9 cellular contexts compared by ENCODE assay signal in genomic region chr6:47310131-47310480, GRCh38. TPM values are rescaled to one million over a fixed set of nuclear protein-coding genes. Genes with fewer than 3 reads are reported as not detected.
A peak's percentile ranks its signal among the peaks of the same experiment; 100 is the strongest.
DNase-seq lines count a peak whose midpoint lies in the region; ATAC-seq and TF ChIP-seq lines count a peak whose summit lies in the region.
"Had no signal": no experiment of that assay in that cellular context is flagged by ENCODE, and none has a peak within 500 bp of the region (broad histone marks: within the 10 kb centered on the region; RNA-seq: fewer than 3 reads in every experiment).

No MANE protein-coding gene starts in this region.

- H3K4me1 Mint-ChIP-seq in brain = peaks cover 38% of the 10 kb centered on the region

- peak overlapping the region; percentile 83 to 97 (median 85) for H3K4me3 Mint-ChIP-seq in brain

- peak overlapping the region; percentile 96 for H3K4me2 ChIP-seq in osteoblast (ENCODE audit: insufficient read depth, low read length)

- no peak for DNase-seq in osteoblast (ENCODE audit: insufficient read length, low spot score, missing footprints)
- no peak for DNase-seq in NCI-H748 treated with DMSO at 0.1 percent for 48 hours (lab: John Stamatoyannopoulos, UW)
- DNase-seq in activated CD4-positive, CD25-positive, alpha-beta regulatory T cell treated with anti-CD3 and anti-CD28 coated beads, Interleukin-2, amount 50 U/mL, for 72 hours = no peak

- H3K36me3 Mint-ChIP-seq in brain = no peaks in the 10 kb centered on the region

- H3K79me2 ChIP-seq in osteoblast (ENCODE audit: insufficient read depth, low read length) = no peaks in the 10 kb centered on the region

- H3K4me1 ChIP-seq in HUES48 (ENCODE audit: control insufficient read depth, insufficient read depth, low read length) = peaks cover 26% of the 10 kb centered on the region
- H3K4me1 ChIP-seq in osteoblast (ENCODE audit: insufficient read depth, low read length) = peaks cover 7% of the 10 kb centered on the region

- H3K9ac ChIP-seq in HUES48 (ENCODE audit: low read depth, low read length) = no peak overlapping the region

- H3K27me3 ChIP-seq in HUES48 (ENCODE audit: control insufficient read depth, insufficient read depth, low read length) = no peaks in the 10 kb centered on the region
- H3K27me3 ChIP-seq in osteoblast (ENCODE audit: insufficient read depth, low read length) = peaks cover 33% of the 10 kb centered on the region

- H3K4me3 ChIP-seq in HUES48 (ENCODE audit: low read depth, low read length) (peak overlapping the region; percentile 92), osteoblast (ENCODE audit: insufficient read depth, low read length) (peak overlapping the region; percentile 79)

- H3K9me3 Mint-ChIP-seq in brain = peaks cover 0 to 3% (median 0%) of the 10 kb centered on the region in 5 experiments

- H3K9me3 ChIP-seq in HUES48 (ENCODE audit: control insufficient read depth, insufficient read depth, low read length) = no peaks in the 10 kb centered on the region
- no peaks in the 10 kb centered on the region for H3K9me3 ChIP-seq in osteoblast (ENCODE audit: low read depth, low read length)
- H3K9me3 ChIP-seq: heart left ventricle had no signal

- TF ChIP-seq CTCF in brain (conservative IDR thresholded peaks at IDR 0.05) (peak in 1 of 2 experiments; percentile 22), osteoblast (IDR thresholded peaks at IDR 0.05; ENCODE audit: extremely low read depth, low read depth, low read length) (no peak)

- H3K36me3 ChIP-seq in HUES48 (ENCODE audit: control insufficient read depth, insufficient read depth, low read length) (peaks cover 5% of the 10 kb centered on the region; the same call in 1 of the 2 replicates), osteoblast (ENCODE audit: insufficient read depth, low read length) (no peaks in the 10 kb centered on the region)
- H3K36me3 ChIP-seq: heart left ventricle had no signal

- peak overlapping the region in 4 of 5 experiments; percentile 16 to 78 (median 58) for H3K27ac Mint-ChIP-seq in brain

- no peaks in the 10 kb centered on the region for H4K20me1 ChIP-seq in osteoblast (ENCODE audit: insufficient read depth, low read length)

- no peak overlapping the region for H2AFZ ChIP-seq in osteoblast (ENCODE audit: low read length)

- H3K27ac ChIP-seq in HUES48 (ENCODE audit: low read depth, low read length) (no peak overlapping the region), osteoblast (ENCODE audit: low read depth, low read length) (no peak overlapping the region)

- peak; percentile 9 for ATAC-seq in GM19035 (IDR thresholded peaks at IDR 0.05; ENCODE audit: unreplicated experiment)
- no peak for ATAC-seq in HG02798 (IDR thresholded peaks at IDR 0.05; ENCODE audit: poor library complexity, unreplicated experiment)
- ATAC-seq in HG03439 (IDR thresholded peaks at IDR 0.05; ENCODE audit: unreplicated experiment) = no peak

- H3K27me3 Mint-ChIP-seq in brain = peaks cover 40% of the 10 kb centered on the region

RNA-seq across cellular contexts. Expression of gene TNFRSF21, which starts 0.4 kb away (rescaled TPM):
- 28.5 TPM for polyA plus RNA-seq in brain (ENCODE audit: insufficient read depth, low read depth, low replicate concordance)
- total RNA-seq in osteoblast = 1.4 and 2.1 TPM in 2 replicates
